8 cellular contexts compared by ENCODE assay signal in the genomic region with DNA sequence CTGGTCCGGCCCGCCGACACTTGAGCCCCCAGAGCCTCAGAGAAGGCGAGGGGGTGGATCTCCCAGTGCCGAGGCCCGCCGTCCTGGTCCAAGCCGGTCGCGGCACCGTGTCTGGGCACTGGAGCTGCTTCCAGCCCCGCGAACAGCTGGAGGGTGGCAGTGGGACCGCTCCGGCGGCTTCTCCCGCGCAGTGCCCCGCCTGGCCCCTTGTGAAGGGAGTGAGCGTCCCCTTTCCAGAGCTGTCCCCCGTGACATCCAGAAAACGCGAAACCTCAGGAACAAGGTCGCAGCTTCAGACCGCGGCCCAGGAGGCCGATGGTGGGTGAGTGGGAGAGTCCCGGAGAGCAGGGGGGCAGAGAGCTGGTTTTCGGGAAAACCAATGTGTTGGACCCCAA. TPM values are rescaled to one million over a fixed set of nuclear protein-coding genes. Genes with fewer than 3 reads are reported as not detected.
A peak's percentile ranks its signal among the peaks of the same experiment; 100 is the strongest.
DNase-seq lines count a peak whose midpoint lies in the region; ATAC-seq and TF ChIP-seq lines count a peak whose summit lies in the region.

No MANE protein-coding gene starts in this region.

- in situ Hi-C loops in brain microvascular endothelial cell (cut with HindIII; ENCODE audit: low pct_ligation_motif_present, low sequenced_read_pairs): no loop called here

- no peak for TF ChIP-seq CTCF in PC-3 (conservative IDR thresholded peaks at IDR 0.05; ENCODE audit: low read depth, low read length)
- TF ChIP-seq CTCF in stomach (IDR thresholded peaks at IDR 0.05): no peak
- no peak for TF ChIP-seq CTCF in brain microvascular endothelial cell (IDR thresholded peaks at IDR 0.05; ENCODE audit: low read depth, low read length, missing control alignments)

- TF ChIP-seq POLR2A in stomach (IDR thresholded peaks at IDR 0.05): no peak

- H3F3A ChIP-seq in PC-3 (ENCODE audit: low read length, unreplicated experiment): no peaks in the 10 kb centered on the region

- no TSS peak for BruUV-seq in PC-3 (replicated peaks; lab: Mats Ljungman, UMichigan)

- DNase-seq in activated CD4-positive, alpha-beta T cell treated with anti-CD3 and anti-CD28 coated beads, Interleukin-2, amount 10 ng/mL, durations not matched to agents 7 days and 5 days: no peak
- no peak for DNase-seq in activated CD4-positive, alpha-beta T cell treated with anti-CD3 and anti-CD28 coated beads, Interleukin-2, amount 50 U/mL, for 4 hours
- no peak for DNase-seq in PC-3
- no peak for DNase-seq in iPS DF 6.9 (ENCODE audit: low read depth, low spot score)
- no peak for DNase-seq in stomach
- no peak for DNase-seq in brain microvascular endothelial cell
- DNase-seq in cerebellar cortex (ENCODE audit: low spot score): no peak

- H4K20me1 ChIP-seq in PC-3 (ENCODE audit: low read length): no peaks in the 10 kb centered on the region

- no peak for TF ChIP-seq EP300 in stomach (IDR thresholded peaks at IDR 0.05)

- no peaks in the 10 kb centered on the region for H3K9me3 Mint-ChIP-seq in activated CD4-positive, alpha-beta T cell treated with anti-CD3 and anti-CD28 coated beads, Interleukin-2, amount 10 ng/mL, durations not matched to agents 7 days and 5 days

- no peak overlapping the region for H3K27ac ChIP-seq in PC-3 (ENCODE audit: low read length)
- H3K27ac ChIP-seq in iPS DF 6.9 (ENCODE audit: low read length): no peak overlapping the region
- H3K27ac ChIP-seq in stomach: no peak overlapping the region
- H3K27ac ChIP-seq in brain microvascular endothelial cell: no peak overlapping the region

- H3K36me3 ChIP-seq in PC-3 (ENCODE audit: low read depth, low read length): no peaks in the 10 kb centered on the region
- no peaks in the 10 kb centered on the region for H3K36me3 ChIP-seq in iPS DF 6.9 (ENCODE audit: control insufficient read depth, insufficient read depth, low read length)
- H3K36me3 ChIP-seq in stomach: no peaks in the 10 kb centered on the region
- H3K36me3 ChIP-seq in brain microvascular endothelial cell (replicated peaks): no peaks in the 10 kb centered on the region

- H3K27ac Mint-ChIP-seq in activated CD4-positive, alpha-beta T cell treated with anti-CD3 and anti-CD28 coated beads, Interleukin-2, amount 10 ng/mL, durations not matched to agents 7 days and 5 days: no peak overlapping the region

- POLR2A ChIA-PET in activated CD4-positive, alpha-beta T cell treated with anti-CD3 and anti-CD28 coated beads, Interleukin-2, amount 10 ng/mL, durations not matched to agents 7 days and 5 days (lab: Charles Lee): no interaction called here
- POLR2A ChIA-PET in PC-3 (lab: Charles Lee; ENCODE audit: unreplicated experiment): no interaction called here

- H3K4me2 ChIP-seq in PC-3 (ENCODE audit: low read length): peak overlapping the region; percentile 88

- H3K9me2 ChIP-seq in PC-3 (replicated peaks; ENCODE audit: low read length): no peaks in the 10 kb centered on the region

- peaks cover 94% of the 10 kb centered on the region for H3K27me3 ChIP-seq in PC-3 (ENCODE audit: low read length)
- H3K27me3 ChIP-seq in iPS DF 6.9 (ENCODE audit: control insufficient read depth, insufficient read depth, low read length): peaks cover 73% of the 10 kb centered on the region
- H3K27me3 ChIP-seq in stomach: peaks cover 64 to 100% (median 91%) of the 10 kb centered on the region in 3 donors
- H3K27me3 ChIP-seq in brain microvascular endothelial cell (replicated peaks): peaks cover 95% of the 10 kb centered on the region

- H3K9me3 ChIP-seq in PC-3 (ENCODE audit: low read length): no peaks in the 10 kb centered on the region
- H3K9me3 ChIP-seq in iPS DF 6.9 (ENCODE audit: control insufficient read depth, insufficient read depth, low read length): no peaks in the 10 kb centered on the region
- H3K9me3 ChIP-seq in stomach: peaks cover 0 to 12% (median 0%) of the 10 kb centered on the region in 4 donors

- H3K4me1 ChIP-seq in PC-3 (ENCODE audit: insufficient read depth, low read length) (peaks cover 20% of the 10 kb centered on the region; the same call in 1 of the 2 replicates), iPS DF 6.9 (ENCODE audit: control insufficient read depth, insufficient read depth, low read length) (peaks cover 8% of the 10 kb centered on the region), stomach (peaks cover 47 to 65% (median 55%) of the 10 kb centered on the region in 4 donors)

- peak overlapping the region; percentile 54 for H3K4me3 Mint-ChIP-seq in activated CD4-positive, alpha-beta T cell treated with anti-CD3 and anti-CD28 coated beads, Interleukin-2, amount 10 ng/mL, durations not matched to agents 7 days and 5 days

- H3K4me3 ChIP-seq in PC-3 (ENCODE audit: low read length) (peak overlapping the region; percentile 60), iPS DF 6.9 (ENCODE audit: low read length) (peak overlapping the region; percentile 36; the same call in 1 of the 2 replicates), stomach (peak overlapping the region; percentile 42 to 63 (median 48)), brain microvascular endothelial cell (ENCODE audit: low read depth, low read length) (no peak overlapping the region)

- peaks cover 73% of the 10 kb centered on the region for H3K27me3 Mint-ChIP-seq in activated CD4-positive, alpha-beta T cell treated with anti-CD3 and anti-CD28 coated beads, Interleukin-2, amount 10 ng/mL, durations not matched to agents 7 days and 5 days

- ATAC-seq in PC-3: no peak
- ATAC-seq in GM19395 (IDR thresholded peaks at IDR 0.05; ENCODE audit: unreplicated experiment): no peak

- no CpG with 5 or more reads among the region's 29 CpGs for WGBS in iPS DF 6.9 (ENCODE audit: insufficient coverage, insufficient read length)
- 2 to 7% (median 3%) methylated on average over 14 to 29 of the region's 29 CpGs for WGBS in stomach, 5 donors

- intact Hi-C loops in PC-3 (cut with micrococcal nuclease): loop anchor here (2.0 kb wide), 1 partner anchor 30 kb away; the partner anchor contains the start of gene SPR
- intact Hi-C loops in stomach (cut with DNase I; ENCODE audit: low total_unique reads): no loop called here

- peak overlapping the region; percentile 81 for H2AFZ ChIP-seq in PC-3 (ENCODE audit: low read length)

- H3K9ac ChIP-seq in PC-3 (ENCODE audit: low read length): no peak overlapping the region

- no peaks in the 10 kb centered on the region for H3K36me3 Mint-ChIP-seq in activated CD4-positive, alpha-beta T cell treated with anti-CD3 and anti-CD28 coated beads, Interleukin-2, amount 10 ng/mL, durations not matched to agents 7 days and 5 days (ENCODE audit: low read depth)

- H3K79me2 ChIP-seq in PC-3 (ENCODE audit: low read length): no peaks in the 10 kb centered on the region

- CTCF ChIA-PET in activated CD4-positive, alpha-beta T cell treated with anti-CD3 and anti-CD28 coated beads, Interleukin-2, amount 10 ng/mL, durations not matched to agents 7 days and 5 days (lab: Charles Lee): interaction anchor here (0.9 to 2.1 kb wide), 4 partner anchors 10 to 57 kb away, joined by 3 to 12 read pairs (median 4); no protein-coding TSS in a partner anchor
- CTCF ChIA-PET in PC-3 (lab: Charles Lee): interaction anchor here (1.4 kb wide), 1 partner anchor 29 kb away, joined by 4 read pairs; the partner anchor contains the start of gene SPR

- peaks cover 13% of the 10 kb centered on the region for H3K4me1 Mint-ChIP-seq in activated CD4-positive, alpha-beta T cell treated with anti-CD3 and anti-CD28 coated beads, Interleukin-2, amount 10 ng/mL, durations not matched to agents 7 days and 5 days

RNA-seq across cellular contexts. Expression of gene EMX1, which starts 0.6 kb away (rescaled TPM):
- not detected for total RNA-seq in activated CD4-positive, alpha-beta T cell treated with anti-CD3 and anti-CD28 coated beads, Interleukin-2, amount 10 ng/mL, durations not matched to agents 7 days and 5 days
- not detected in 2 replicates for total RNA-seq in PC-3 (2014; rRNA removed)
- total RNA-seq in stomach: 10 to 100 TPM in 1 of 5 donors, not detected in 4; 32.1 TPM
- under 1 TPM in 2 of 3 donors, not detected in 1; 0.18 to 0.62 TPM for polyA plus RNA-seq in stomach

RNA-seq across cellular contexts. Expression of gene SPR, which starts 29.5 kb away (rescaled TPM):
- total RNA-seq in activated CD4-positive, alpha-beta T cell treated with anti-CD3 and anti-CD28 coated beads, Interleukin-2, amount 10 ng/mL, durations not matched to agents 7 days and 5 days: under 1 TPM; 0.12 to 0.44 TPM
- total RNA-seq in PC-3 (2014; rRNA removed) (69.4 and 88.6 TPM in 2 replicates), stomach (100 to 1,000 TPM in 1 of 5 donors, 10 to 100 TPM in 4; 11.7 to 133 (median 63.8) TPM)
- 10 to 100 TPM; 42.2 to 49.2 (median 48.9) TPM for polyA plus RNA-seq in stomach

Comparison
In these comparisons a context has a peak if more than half of its experiments do, and no peak if none do; other contexts are left out.
1. RNA of gene SPR, which starts 29.5 kb away (total RNA-seq): 69.4 to 88.6 TPM in PC-3 and 11.7 to 133 TPM in stomach; 0.12 to 0.44 TPM in activated CD4-positive, alpha-beta T cell treated with anti-CD3 and anti-CD28 coated beads, Interleukin-2, amount 10 ng/mL, durations not matched to agents 7 days and 5 days; every median in the first group is over 4 times any median in the second.